In the genomic region with DNA sequence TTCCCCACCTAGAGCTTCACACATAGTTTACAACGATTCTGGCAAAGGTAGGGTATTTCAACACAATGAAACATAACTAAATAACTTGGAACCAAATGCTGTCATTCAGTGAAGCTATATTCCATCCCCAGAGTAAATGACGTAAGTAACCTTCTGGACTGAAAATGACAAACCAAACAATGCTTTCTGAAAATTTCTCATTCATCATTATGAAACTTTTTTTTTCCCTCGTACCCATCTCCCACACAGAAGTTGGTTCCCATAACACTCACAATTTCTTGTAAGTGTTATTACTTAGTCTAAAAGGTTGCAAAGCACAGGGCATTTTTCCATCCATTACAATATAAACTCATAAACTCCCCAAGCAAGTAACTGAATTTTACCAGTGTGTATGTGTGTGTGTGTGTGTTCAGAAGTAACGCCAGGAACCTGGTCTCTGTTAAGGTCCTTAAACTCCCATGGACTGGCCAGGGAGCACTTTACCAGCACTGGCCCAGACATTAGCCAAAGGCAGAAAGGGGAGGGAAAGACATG, we compare ENCODE assay signal across 1 cellular context.
TF ChIP-seq lines count a peak whose summit lies in the region.

No MANE protein-coding gene starts in this region.

TF ChIP-seq in SK-N-SH, 30 proteins besides CTCF, POLR2A, EP300 and RAD21 (continued from another document):
- TF ChIP-seq, protein P1, sequence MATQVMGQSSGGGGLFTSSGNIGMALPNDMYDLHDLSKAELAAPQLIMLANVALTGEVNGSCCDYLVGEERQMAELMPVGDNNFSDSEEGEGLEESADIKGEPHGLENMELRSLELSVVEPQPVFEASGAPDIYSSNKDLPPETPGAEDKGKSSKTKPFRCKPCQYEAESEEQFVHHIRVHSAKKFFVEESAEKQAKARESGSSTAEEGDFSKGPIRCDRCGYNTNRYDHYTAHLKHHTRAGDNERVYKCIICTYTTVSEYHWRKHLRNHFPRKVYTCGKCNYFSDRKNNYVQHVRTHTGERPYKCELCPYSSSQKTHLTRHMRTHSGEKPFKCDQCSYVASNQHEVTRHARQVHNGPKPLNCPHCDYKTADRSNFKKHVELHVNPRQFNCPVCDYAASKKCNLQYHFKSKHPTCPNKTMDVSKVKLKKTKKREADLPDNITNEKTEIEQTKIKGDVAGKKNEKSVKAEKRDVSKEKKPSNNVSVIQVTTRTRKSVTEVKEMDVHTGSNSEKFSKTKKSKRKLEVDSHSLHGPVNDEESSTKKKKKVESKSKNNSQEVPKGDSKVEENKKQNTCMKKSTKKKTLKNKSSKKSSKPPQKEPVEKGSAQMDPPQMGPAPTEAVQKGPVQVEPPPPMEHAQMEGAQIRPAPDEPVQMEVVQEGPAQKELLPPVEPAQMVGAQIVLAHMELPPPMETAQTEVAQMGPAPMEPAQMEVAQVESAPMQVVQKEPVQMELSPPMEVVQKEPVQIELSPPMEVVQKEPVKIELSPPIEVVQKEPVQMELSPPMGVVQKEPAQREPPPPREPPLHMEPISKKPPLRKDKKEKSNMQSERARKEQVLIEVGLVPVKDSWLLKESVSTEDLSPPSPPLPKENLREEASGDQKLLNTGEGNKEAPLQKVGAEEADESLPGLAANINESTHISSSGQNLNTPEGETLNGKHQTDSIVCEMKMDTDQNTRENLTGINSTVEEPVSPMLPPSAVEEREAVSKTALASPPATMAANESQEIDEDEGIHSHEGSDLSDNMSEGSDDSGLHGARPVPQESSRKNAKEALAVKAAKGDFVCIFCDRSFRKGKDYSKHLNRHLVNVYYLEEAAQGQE (IDR thresholded peaks at IDR 0.05; ENCODE audit: low read depth, low read length), result no peak
- TF ChIP-seq RXRA (IDR thresholded peaks at IDR 0.05; ENCODE audit: borderline replicate concordance, low read depth) (no peak), MEF2A (IDR thresholded peaks at IDR 0.05; ENCODE audit: borderline replicate concordance, low read depth) (no peak), JUND (IDR thresholded peaks at IDR 0.05) (no peak), TAF1 (IDR thresholded peaks at IDR 0.05; ENCODE audit: borderline replicate concordance, low read depth, low read length) (no peak), SIN3A (IDR thresholded peaks at IDR 0.05; ENCODE audit: borderline replicate concordance, low read depth, low read length) (no peak), POLR2AphosphoS5 (IDR thresholded peaks at IDR 0.05; ENCODE audit: low read depth, low read length) (no peak)
- TF ChIP-seq, protein P2, sequence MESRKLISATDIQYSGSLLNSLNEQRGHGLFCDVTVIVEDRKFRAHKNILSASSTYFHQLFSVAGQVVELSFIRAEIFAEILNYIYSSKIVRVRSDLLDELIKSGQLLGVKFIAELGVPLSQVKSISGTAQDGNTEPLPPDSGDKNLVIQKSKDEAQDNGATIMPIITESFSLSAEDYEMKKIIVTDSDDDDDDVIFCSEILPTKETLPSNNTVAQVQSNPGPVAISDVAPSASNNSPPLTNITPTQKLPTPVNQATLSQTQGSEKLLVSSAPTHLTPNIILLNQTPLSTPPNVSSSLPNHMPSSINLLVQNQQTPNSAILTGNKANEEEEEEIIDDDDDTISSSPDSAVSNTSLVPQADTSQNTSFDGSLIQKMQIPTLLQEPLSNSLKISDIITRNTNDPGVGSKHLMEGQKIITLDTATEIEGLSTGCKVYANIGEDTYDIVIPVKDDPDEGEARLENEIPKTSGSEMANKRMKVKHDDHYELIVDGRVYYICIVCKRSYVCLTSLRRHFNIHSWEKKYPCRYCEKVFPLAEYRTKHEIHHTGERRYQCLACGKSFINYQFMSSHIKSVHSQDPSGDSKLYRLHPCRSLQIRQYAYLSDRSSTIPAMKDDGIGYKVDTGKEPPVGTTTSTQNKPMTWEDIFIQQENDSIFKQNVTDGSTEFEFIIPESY (IDR thresholded peaks at IDR 0.05; ENCODE audit: borderline replicate concordance, low read depth), result no peak
